12 cellular contexts compared by ENCODE assay signal in the genomic region with DNA sequence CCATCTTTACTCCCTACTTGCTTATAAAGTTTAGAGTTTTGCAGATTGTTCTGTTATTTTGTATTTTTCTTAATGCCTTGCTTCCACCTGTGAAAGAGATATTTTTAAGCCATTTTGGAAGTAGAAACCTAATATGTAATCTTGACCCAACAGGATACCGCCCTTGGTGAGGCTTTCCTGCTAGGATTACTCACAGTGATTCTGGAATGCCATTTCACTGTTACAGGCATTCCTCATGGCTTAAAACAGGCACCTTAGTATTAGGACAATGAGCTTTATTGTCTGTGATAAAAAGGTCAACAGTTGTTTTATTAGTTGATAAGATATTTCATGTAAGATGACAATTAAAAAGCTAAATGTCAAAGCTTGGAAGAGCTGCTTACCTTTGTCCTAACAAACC. TPM values are rescaled to one million over a fixed set of nuclear protein-coding genes. Genes with fewer than 3 reads are reported as not detected.
DNase-seq lines count a peak whose midpoint lies in the region; ATAC-seq and TF ChIP-seq lines count a peak whose summit lies in the region.
"Had no signal": no experiment of that assay in that cellular context is flagged by ENCODE, and none has a peak within 500 bp of the region (broad histone marks: within the 10 kb centered on the region; RNA-seq: fewer than 3 reads in every experiment).

No MANE protein-coding gene starts in this region.

- H3K4me2 ChIP-seq in SK-N-SH: peak overlapping the region; percentile 42; the same call in 1 of the 2 replicates

- peaks cover 32% of the 10 kb centered on the region for H3F3A ChIP-seq in SK-N-SH (replicated peaks; ENCODE audit: insufficient read depth)

- TF ChIP-seq RAD21 in SK-N-SH (IDR thresholded peaks at IDR 0.05; ENCODE audit: low read length): no peak

- no peaks in the 10 kb centered on the region for H4K20me1 ChIP-seq in SK-N-SH (ENCODE audit: insufficient read depth)

- no peak overlapping the region for H2AFZ ChIP-seq in SK-N-SH (ENCODE audit: low read depth)

- intact Hi-C loops in esophagus squamous epithelium (cut with DNase I): no loop called here

- H3K27ac ChIP-seq in SK-N-SH (ENCODE audit: low read depth in 2 of 2, low read length in 1 of 2) (peak overlapping the region in 1 of 2 experiments; percentile 56; a peak in 3 of 4 replicates), foreskin keratinocyte (peak overlapping the region; percentile 1), esophagus squamous epithelium (no peak overlapping the region)

- 45% methylated on average over 1 of the region's 1 CpG for WGBS in SK-N-SH (ENCODE audit: low lambda C conversion rate)
- WGBS in esophagus squamous epithelium, 2 donors: 61 to 75% methylated on average over 1 of the region's 1 CpG

- no peaks in the 10 kb centered on the region for H3K9me3 ChIP-seq in SK-N-SH
- H3K9me3 ChIP-seq in esophagus squamous epithelium: no peaks in the 10 kb centered on the region
- H3K9me3 ChIP-seq: Caco-2, sigmoid colon had no signal

- no peak for TF ChIP-seq POLR2A in esophagus squamous epithelium (IDR thresholded peaks at IDR 0.05)

- H3K9me2 ChIP-seq in SK-N-SH: no peaks in the 10 kb centered on the region

- DNase-seq in HT-29 (ENCODE audit: low spot score): peak; percentile 70
- DNase-seq in SK-N-SH: no peak
- peak; percentile 60 to 73 for DNase-seq in foreskin keratinocyte
- peak; percentile 84 for DNase-seq in pulmonary artery endothelial cell (ENCODE audit: low read depth, low spot score)
- no peak for DNase-seq in esophagus squamous epithelium (lab: John Stamatoyannopoulos, UW)
- DNase-seq in OCI-M1 (lab: John Stamatoyannopoulos, UW): no peak
- no peak for DNase-seq in stimulated activated naive CD4-positive, alpha-beta T cell (lab: John Stamatoyannopoulos, UW)
- DNase-seq: activated naive CD8-positive, alpha-beta T cell treated with anti-CD3 and anti-CD28 coated beads, Interleukin-2, amount 10 ng/mL, durations not matched to agents 7 days and 5 days; Caco-2; GOT3; sigmoid colon had no signal

- TF ChIP-seq CTCF in SK-N-SH (IDR thresholded peaks at IDR 0.05) (no peak), foreskin keratinocyte (conservative IDR thresholded peaks at IDR 0.05) (no peak), esophagus squamous epithelium (IDR thresholded peaks at IDR 0.05) (no peak)

- H3K4me3 ChIP-seq in SK-N-SH (ENCODE audit: low read depth in 2 of 2, low read length in 1 of 2) (no peak overlapping the region), esophagus squamous epithelium (no peak overlapping the region)
- H3K4me3 ChIP-seq: sigmoid colon had no signal

- H3K36me3 ChIP-seq in SK-N-SH (replicated peaks in 1 of 2; ENCODE audit: control insufficient read depth in 1 of 2, insufficient read depth in 2 of 2, low read length in 1 of 2): peaks cover 39 to 64% of the 10 kb centered on the region in 2 experiments
- H3K36me3 ChIP-seq in esophagus squamous epithelium: peaks cover 0 to 61% (median 14%) of the 10 kb centered on the region in 3 donors

- POLR2A ChIA-PET in SK-N-SH (lab: Yijun Ruan, JAX): no interaction called here

- CTCF ChIA-PET in SK-N-SH (lab: Yijun Ruan, JAX): interaction anchor here (0.8 kb wide), 1 partner anchor 24 kb away, joined by 3 read pairs; no protein-coding TSS in a partner anchor

- H3K4me1 ChIP-seq in SK-N-SH (ENCODE audit: control insufficient read depth in 1 of 2, insufficient read depth in 2 of 2, low read depth in 1 of 2, low read length in 1 of 2): peaks cover 2 to 29% of the 10 kb centered on the region in 2 experiments; a peak in 3 of 4 replicates
- H3K4me1 ChIP-seq in foreskin keratinocyte: peaks cover 28% of the 10 kb centered on the region
- H3K4me1 ChIP-seq in esophagus squamous epithelium: peaks cover 0 to 11% (median 6%) of the 10 kb centered on the region in 3 donors

- peaks cover 88% of the 10 kb centered on the region for H3K79me2 ChIP-seq in SK-N-SH (ENCODE audit: insufficient read depth)

- no peaks in the 10 kb centered on the region for H3K27me3 ChIP-seq in SK-N-SH (ENCODE audit: insufficient read depth)
- no peaks in the 10 kb centered on the region for H3K27me3 ChIP-seq in foreskin keratinocyte
- H3K27me3 ChIP-seq in esophagus squamous epithelium: no peaks in the 10 kb centered on the region
- H3K27me3 ChIP-seq: sigmoid colon had no signal

- peak; percentile 92 for ATAC-seq in foreskin keratinocyte
- no peak for ATAC-seq in HG03521 (IDR thresholded peaks at IDR 0.05; ENCODE audit: unreplicated experiment)

- TF ChIP-seq EP300 in SK-N-SH (IDR thresholded peaks at IDR 0.05; ENCODE audit: borderline replicate concordance in 1 of 2, low read depth in 1 of 2, low read length in 1 of 2): peak in 1 of 2 experiments; percentile 40; a peak in 1 of 4 replicates

- peak overlapping the region; percentile 8; the same call in 1 of the 2 replicates for H3K9ac ChIP-seq in SK-N-SH

TF ChIP-seq in SK-N-SH, 30 proteins besides CTCF, POLR2A, EP300 and RAD21 (continues in another document):
- TF ChIP-seq, protein P1, sequence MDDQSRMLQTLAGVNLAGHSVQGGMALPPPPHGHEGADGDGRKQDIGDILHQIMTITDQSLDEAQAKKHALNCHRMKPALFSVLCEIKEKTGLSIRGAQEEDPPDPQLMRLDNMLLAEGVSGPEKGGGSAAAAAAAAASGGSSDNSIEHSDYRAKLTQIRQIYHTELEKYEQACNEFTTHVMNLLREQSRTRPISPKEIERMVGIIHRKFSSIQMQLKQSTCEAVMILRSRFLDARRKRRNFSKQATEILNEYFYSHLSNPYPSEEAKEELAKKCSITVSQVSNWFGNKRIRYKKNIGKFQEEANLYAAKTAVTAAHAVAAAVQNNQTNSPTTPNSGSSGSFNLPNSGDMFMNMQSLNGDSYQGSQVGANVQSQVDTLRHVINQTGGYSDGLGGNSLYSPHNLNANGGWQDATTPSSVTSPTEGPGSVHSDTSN (IDR thresholded peaks at IDR 0.05): no peak
- TF ChIP-seq SIN3A (IDR thresholded peaks at IDR 0.05; ENCODE audit: borderline replicate concordance, low read depth, low read length) (no peak), FOSL2 (IDR thresholded peaks at IDR 0.05; ENCODE audit: borderline replicate concordance, low read depth) (peak; percentile 44; the same call in 1 of the 2 replicates), JUND (IDR thresholded peaks at IDR 0.05) (peak; percentile 48; the same call in 1 of the 2 replicates), TEAD4 (IDR thresholded peaks at IDR 0.05; ENCODE audit: borderline replicate concordance, insufficient read depth) (peak; percentile 59; the same call in 1 of the 2 replicates), ELF1 (IDR thresholded peaks at IDR 0.05) (no peak), POLR2AphosphoS5 (IDR thresholded peaks at IDR 0.05; ENCODE audit: low read depth, low read length) (no peak), YY1 (IDR thresholded peaks at IDR 0.05; ENCODE audit: low read depth) (0 out of 2 replicates have a peak, but pooled peaks have one; percentile 21), NFIC (IDR thresholded peaks at IDR 0.05; ENCODE audit: borderline replicate concordance) (no peak), NRF1 (IDR thresholded peaks at IDR 0.05; ENCODE audit: low read depth, low read length) (no peak), RFX5 (IDR thresholded peaks at IDR 0.05; ENCODE audit: low read length) (no peak), CHD2 (IDR thresholded peaks at IDR 0.05; ENCODE audit: low read length, partially characterized antibody) (no peak), RCOR1 (IDR thresholded peaks at IDR 0.05; ENCODE audit: low read length) (no peak), RXRA (IDR thresholded peaks at IDR 0.05; ENCODE audit: borderline replicate concordance, low read depth) (peak; percentile 36; the same call in 1 of the 2 replicates), EZH2phosphoT487 (IDR thresholded peaks at IDR 0.05; ENCODE audit: borderline replicate concordance, low read depth) (no peak)
- TF ChIP-seq, protein P2, sequence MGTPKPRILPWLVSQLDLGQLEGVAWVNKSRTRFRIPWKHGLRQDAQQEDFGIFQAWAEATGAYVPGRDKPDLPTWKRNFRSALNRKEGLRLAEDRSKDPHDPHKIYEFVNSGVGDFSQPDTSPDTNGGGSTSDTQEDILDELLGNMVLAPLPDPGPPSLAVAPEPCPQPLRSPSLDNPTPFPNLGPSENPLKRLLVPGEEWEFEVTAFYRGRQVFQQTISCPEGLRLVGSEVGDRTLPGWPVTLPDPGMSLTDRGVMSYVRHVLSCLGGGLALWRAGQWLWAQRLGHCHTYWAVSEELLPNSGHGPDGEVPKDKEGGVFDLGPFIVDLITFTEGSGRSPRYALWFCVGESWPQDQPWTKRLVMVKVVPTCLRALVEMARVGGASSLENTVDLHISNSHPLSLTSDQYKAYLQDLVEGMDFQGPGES (IDR thresholded peaks at IDR 0.05; ENCODE audit: low read depth, low read length): no peak
- TF ChIP-seq, protein P3, sequence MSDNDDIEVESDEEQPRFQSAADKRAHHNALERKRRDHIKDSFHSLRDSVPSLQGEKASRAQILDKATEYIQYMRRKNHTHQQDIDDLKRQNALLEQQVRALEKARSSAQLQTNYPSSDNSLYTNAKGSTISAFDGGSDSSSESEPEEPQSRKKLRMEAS (IDR thresholded peaks at IDR 0.05; ENCODE audit: low read depth): no peak
- TF ChIP-seq, protein P4, sequence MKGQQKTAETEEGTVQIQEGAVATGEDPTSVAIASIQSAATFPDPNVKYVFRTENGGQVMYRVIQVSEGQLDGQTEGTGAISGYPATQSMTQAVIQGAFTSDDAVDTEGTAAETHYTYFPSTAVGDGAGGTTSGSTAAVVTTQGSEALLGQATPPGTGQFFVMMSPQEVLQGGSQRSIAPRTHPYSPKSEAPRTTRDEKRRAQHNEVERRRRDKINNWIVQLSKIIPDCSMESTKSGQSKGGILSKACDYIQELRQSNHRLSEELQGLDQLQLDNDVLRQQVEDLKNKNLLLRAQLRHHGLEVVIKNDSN (IDR thresholded peaks at IDR 0.05; ENCODE audit: borderline replicate concordance, low read depth): no peak
- TF ChIP-seq, protein P5, sequence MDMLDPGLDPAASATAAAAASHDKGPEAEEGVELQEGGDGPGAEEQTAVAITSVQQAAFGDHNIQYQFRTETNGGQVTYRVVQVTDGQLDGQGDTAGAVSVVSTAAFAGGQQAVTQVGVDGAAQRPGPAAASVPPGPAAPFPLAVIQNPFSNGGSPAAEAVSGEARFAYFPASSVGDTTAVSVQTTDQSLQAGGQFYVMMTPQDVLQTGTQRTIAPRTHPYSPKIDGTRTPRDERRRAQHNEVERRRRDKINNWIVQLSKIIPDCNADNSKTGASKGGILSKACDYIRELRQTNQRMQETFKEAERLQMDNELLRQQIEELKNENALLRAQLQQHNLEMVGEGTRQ (IDR thresholded peaks at IDR 0.05; ENCODE audit: borderline replicate concordance, low read depth, low read length): no peak

RNA-seq across cellular contexts. Expression of a gene that starts 58.2 kb away (rescaled TPM):
- total RNA-seq in HT-29 (2014; rRNA removed; shearing (Covaris generic)): 0.21 TPM in 1 of 2 replicates, not detected in the other
- polyA plus RNA-seq in SK-N-SH (2012; rRNA removed) (18.0 and 23.3 TPM in 2 replicates), foreskin keratinocyte (28.0 and 35.5 TPM in 2 replicates)
- 18.0 and 21.5 TPM in 2 replicates for polyA plus RNA-seq in SK-N-SH (2012; cell fraction: cytosol; rRNA removed)
- 36.7 and 73.8 TPM in 2 replicates for polyA plus RNA-seq in SK-N-SH (2012; cell fraction: nucleus; rRNA removed)
- total RNA-seq in foreskin keratinocyte (93.8 and 110 TPM in 2 replicates), pulmonary artery endothelial cell (66.9 and 87.3 TPM in 2 replicates), esophagus squamous epithelium (10 to 100 TPM in 3 of 4 donors, 1 to 10 TPM in 1; 5.6 to 37.8 (median 19.2) TPM)

Comparison
In these comparisons a context has a peak if more than half of its experiments do, and no peak if none do; other contexts are left out.
1. DNase-seq: peak in HT-29 (single experiment), foreskin keratinocyte (2 of 2) and pulmonary artery endothelial cell (single experiment); none in SK-N-SH (single experiment), esophagus squamous epithelium (single experiment), OCI-M1 (single experiment) and stimulated activated naive CD4-positive, alpha-beta T cell (0 of 6).